10 cellular contexts compared by ENCODE assay signal in the genomic region with DNA sequence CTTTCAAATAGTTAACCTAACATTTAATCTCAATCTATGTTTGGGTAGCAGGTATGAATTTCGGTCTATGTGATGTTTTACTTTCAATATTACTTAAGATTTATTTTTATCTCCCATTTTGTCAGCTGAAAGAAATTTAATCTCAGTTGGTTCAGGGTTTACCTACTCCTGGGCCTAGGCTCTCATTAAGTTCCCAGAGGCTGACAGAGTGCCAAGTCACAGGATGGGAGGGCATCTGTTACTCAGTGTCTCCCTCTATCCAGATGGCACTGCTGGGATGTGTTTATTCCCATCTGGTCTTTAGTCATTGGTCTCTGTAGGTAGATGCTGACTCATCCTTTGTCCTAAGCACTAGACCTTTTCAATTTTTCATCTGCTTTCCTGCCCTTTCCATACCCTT.
DNase-seq lines count a peak whose midpoint lies in the region; ATAC-seq, FAIRE-seq and TF ChIP-seq lines count a peak whose summit lies in the region.
"Had no signal": no experiment of that assay in that cellular context is flagged by ENCODE, and none has a peak within 500 bp of the region (broad histone marks: within the 10 kb centered on the region; RNA-seq: fewer than 3 reads in every experiment).

No MANE protein-coding gene starts in this region.

- H3K27ac ChIP-seq in A549: 0 out of 6 replicates have a peak overlapping the region, but pooled peaks of 1 of the 2 experiments have one; percentile 4
- no peak overlapping the region for H3K27ac ChIP-seq in H1 (ENCODE audit: low read depth, low read length)
- H3K27ac ChIP-seq in left ventricle myocardium inferior (replicated peaks): no peak overlapping the region
- H3K27ac ChIP-seq: BLaER1 had no signal

- no peak for TF ChIP-seq EP300 in A549 (IDR thresholded peaks at IDR 0.05)
- no peak for TF ChIP-seq EP300 in H1 (IDR thresholded peaks at IDR 0.05; ENCODE audit: borderline replicate concordance in 1 of 2, low read depth in 2 of 2, low read length in 2 of 2)

- no peak overlapping the region for H2BK12ac ChIP-seq in H1 (ENCODE audit: low read depth, low read length)

- intact Hi-C loops in left ventricle myocardium inferior (cut with micrococcal nuclease): no loop called here

- H2AFZ ChIP-seq in H1 (ENCODE audit: low read length): 0 out of 2 replicates have a peak overlapping the region, but pooled peaks have one; percentile 4

- H3K56ac ChIP-seq in H1 (replicated peaks; ENCODE audit: insufficient read length, low read depth, low read length): no peak overlapping the region

- H3K4me3 ChIP-seq in A549: no peak overlapping the region
- H3K4me3 ChIP-seq in H1 (ENCODE audit: extremely low read depth in 1 of 4, insufficient read depth in 2 of 4, low read depth in 3 of 4, low read length in 4 of 4): no peak overlapping the region
- no peak overlapping the region for H3K4me3 ChIP-seq in left ventricle myocardium inferior
- H3K4me3 ChIP-seq: BLaER1 had no signal

- POLR2A ChIA-PET in A549 (lab: Yijun Ruan, JAX): no interaction called here
- POLR2A ChIA-PET in H1 (lab: Charles Lee; ENCODE audit: partially characterized antibody): no interaction called here

- no peak overlapping the region for H3K23ac ChIP-seq in H1 (ENCODE audit: insufficient read length)

- H3K23me2 ChIP-seq in H1 (ENCODE audit: low read depth, low read length): no peaks in the 10 kb centered on the region

- no peak overlapping the region for H4K91ac ChIP-seq in H1 (replicated peaks; ENCODE audit: insufficient read length, low read length)

- 96% methylated on average over 1 of the region's 1 CpG for WGBS in A549 (ENCODE audit: missing lambda C conversion rate)
- 90% methylated on average over 1 of the region's 1 CpG; no CpG with 5 or more reads in 1 of the 2 experiments for WGBS in H1 (ENCODE audit: extremely low coverage in 1 of 2, insufficient coverage in 1 of 2, insufficient read length in 1 of 2, insufficient replicate concordance in 2 of 2, low coverage in 1 of 2, low lambda C conversion rate in 2 of 2, missing lambda C conversion rate in 1 of 2), 2 experiments

- no peak overlapping the region for H3K9ac ChIP-seq in H1 (replicated peaks in 1 of 4; ENCODE audit: extremely low read depth in 1 of 4, low read depth in 3 of 4, low read length in 3 of 4)
- H3K9ac ChIP-seq: BLaER1 had no signal

- no peaks in the 10 kb centered on the region for H4K20me1 ChIP-seq in H1 (replicated peaks in 1 of 2; ENCODE audit: control insufficient read depth in 1 of 2, insufficient read depth in 2 of 2, low read length in 2 of 2)
- H4K20me1 ChIP-seq: BLaER1 had no signal

- DNase-seq in A549 (ENCODE audit: low read depth in 1 of 2, low spot score in 1 of 2) (peak in 1 of 2 experiments; percentile 39), NCI-H446 (lab: John Stamatoyannopoulos, UW) (peak; percentile 93 to 98), H1 (ENCODE audit: low read depth in 1 of 2, low spot score in 2 of 2) (no peak), left ventricle myocardium inferior (no peak), hypothalamus (lab: John Stamatoyannopoulos, UW) (no peak), amygdala (lab: John Stamatoyannopoulos, UW) (no peak), GDM1 (lab: John Stamatoyannopoulos, UW) (no peak)
- DNase-seq: KBM-7 had no signal

- no peaks in the 10 kb centered on the region for H3K79me1 ChIP-seq in H1 (ENCODE audit: low read depth, low read length)

- ATAC-seq in A549: peak in 1 of 2 experiments; percentile 52; a peak in 2 of 6 replicates
- peak; percentile 55 for ATAC-seq in GM21390 (IDR thresholded peaks at IDR 0.05; ENCODE audit: unreplicated experiment)

- no peak overlapping the region for H3K18ac ChIP-seq in H1 (ENCODE audit: extremely low read depth, low read length)

- H3K79me2 ChIP-seq in H1 (ENCODE audit: control insufficient read depth in 1 of 2, insufficient read depth in 2 of 2, low read length in 2 of 2): no peaks in the 10 kb centered on the region

- H3K9me3 ChIP-seq in A549 (no peaks in the 10 kb centered on the region), H1 (ENCODE audit: insufficient read depth in 2 of 2, low read depth in 1 of 2, low read length in 1 of 2) (no peaks in the 10 kb centered on the region), left ventricle myocardium inferior (replicated peaks) (no peaks in the 10 kb centered on the region)
- H3K9me3 ChIP-seq: BLaER1 had no signal

- TF ChIP-seq POLR2A in A549 (IDR thresholded peaks at IDR 0.05; ENCODE audit: low read length) (no peak), H1 (IDR thresholded peaks at IDR 0.05; ENCODE audit: control extremely low read depth in 1 of 2, low read depth in 2 of 2, low read length in 2 of 2) (no peak)

- H4K5ac ChIP-seq in H1 (ENCODE audit: insufficient read length, low read depth, low read length): no peak overlapping the region

- H3K14ac ChIP-seq in H1 (ENCODE audit: insufficient read length): no peak overlapping the region

- H2BK5ac ChIP-seq in H1 (ENCODE audit: low read depth, low read length): no peak overlapping the region

- H3K4me2 ChIP-seq in A549 (no peak overlapping the region), H1 (ENCODE audit: insufficient read depth in 1 of 2, low read depth in 2 of 2, low read length in 2 of 2) (no peak overlapping the region)
- H3K4me2 ChIP-seq: BLaER1 had no signal

- H3K4me1 ChIP-seq in A549 (no peaks in the 10 kb centered on the region), H1 (replicated peaks in 1 of 4; ENCODE audit: control insufficient read depth in 3 of 4, insufficient read depth in 4 of 4, low read length in 3 of 4) (no peaks in the 10 kb centered on the region), left ventricle myocardium inferior (no peaks in the 10 kb centered on the region)
- H3K4me1 ChIP-seq: BLaER1 had no signal

- TF ChIP-seq RAD21 in A549 (conservative IDR thresholded peaks at IDR 0.05 in 1 of 2, IDR thresholded peaks at IDR 0.05 in 1 of 2): no peak
- TF ChIP-seq RAD21 in H1 (IDR thresholded peaks at IDR 0.05 in 1 of 2, conservative IDR thresholded peaks at IDR 0.05 in 1 of 2; ENCODE audit: low read depth in 2 of 2, low read length in 2 of 2): no peak

- no peak overlapping the region for H2AK5ac ChIP-seq in H1 (ENCODE audit: low read depth, low read length)

- peaks cover 0 to 3% (median 0%) of the 10 kb centered on the region in 4 experiments; a peak in 1 of 7 replicates for H3K27me3 ChIP-seq in H1 (replicated peaks in 1 of 4; ENCODE audit: control insufficient read depth in 3 of 4, extremely low read depth in 1 of 4, insufficient read depth in 3 of 4, low read length in 3 of 4)
- no peaks in the 10 kb centered on the region for H3K27me3 ChIP-seq in left ventricle myocardium inferior (ENCODE audit: low read depth)
- H3K27me3 ChIP-seq: BLaER1 had no signal

- no peaks in the 10 kb centered on the region for H3K36me3 ChIP-seq in H1 (ENCODE audit: control insufficient read depth in 2 of 4, insufficient read depth in 4 of 4, low read length in 3 of 4)
- H3K36me3 ChIP-seq in left ventricle myocardium inferior: no peaks in the 10 kb centered on the region
- H3K36me3 ChIP-seq: BLaER1 had no signal

- H2BK120ac ChIP-seq in H1 (replicated peaks; ENCODE audit: low read depth, low read length): no peak overlapping the region

- no peak overlapping the region for H2BK15ac ChIP-seq in H1 (ENCODE audit: low read length)

- H3K4ac ChIP-seq in H1 (replicated peaks; ENCODE audit: insufficient read length, low read depth, low read length): no peak overlapping the region

- TF ChIP-seq CTCF in A549 (IDR thresholded peaks at IDR 0.05) (no peak), H1 (IDR thresholded peaks at IDR 0.05; ENCODE audit: control extremely low read depth in 1 of 3, insufficient read depth in 1 of 3, low read depth in 1 of 3, low read length in 3 of 3) (peak in 1 of 3 experiments; percentile 26; a peak in 1 of 4 replicates), left ventricle myocardium inferior (IDR thresholded peaks at IDR 0.05; ENCODE audit: borderline replicate concordance) (no peak)

- CTCF ChIA-PET in A549 (lab: Yijun Ruan, JAX) (no interaction called here), H1 (lab: Charles Lee; ENCODE audit: partially characterized antibody) (interaction anchor here (1.0 to 1.1 kb wide), 2 partner anchors 129 to 536 kb away, joined by 3 read pairs; no protein-coding TSS in a partner anchor)

- H4K8ac ChIP-seq in H1 (ENCODE audit: extremely low read depth, insufficient read depth, low read length): no peak overlapping the region

- no peak overlapping the region for H2BK20ac ChIP-seq in H1 (ENCODE audit: low read length)

- FAIRE-seq in A549 (lab: Jason Lieb, UNC): no peak
- FAIRE-seq in H1 (lab: Jason Lieb, UNC): no peak

TF ChIP-seq in A549, 52 proteins besides CTCF, POLR2A, EP300 and RAD21:
- TF ChIP-seq ZNF302 (CRISPR knock-in tag; IDR thresholded peaks at IDR 0.05): no peak
- peak; percentile 68 for TF ChIP-seq MAFK (IDR thresholded peaks at IDR 0.05; ENCODE audit: partially characterized antibody)
- no peak for TF ChIP-seq HEYL (CRISPR knock-in tag; IDR thresholded peaks at IDR 0.05)

TF ChIP-seq in H1, 55 proteins besides CTCF, POLR2A, EP300 and RAD21:
- TF ChIP-seq KDM1A (IDR thresholded peaks at IDR 0.05; ENCODE audit: borderline replicate concordance, low read length) (no peak), CHD2 (IDR thresholded peaks at IDR 0.05; ENCODE audit: low read length) (no peak), BACH1 (IDR thresholded peaks at IDR 0.05; ENCODE audit: low read length) (peak; percentile 96), SP1 (IDR thresholded peaks at IDR 0.05; ENCODE audit: low read depth, low read length) (no peak), MAFK (IDR thresholded peaks at IDR 0.05; ENCODE audit: low read depth, low read length) (peak; percentile 69; the same call in 1 of the 2 replicates)

Comparison
In these comparisons a context has a peak if more than half of its experiments do, and no peak if none do; other contexts are left out.
1. DNase-seq: peak in NCI-H446 (2 of 2); none in H1 (0 of 2), left ventricle myocardium inferior (single experiment), hypothalamus (0 of 51), amygdala (0 of 56) and GDM1 (single experiment).
2. Of the 18 proteins assayed by ChIP-seq in both H1 and A549: peak only in H1: none; only in A549: none; in both: MAFK; in neither: 16; mixed calls (peak in some experiments, not most) for 1.